In genomic region chr1:36988741-36989193, GRCh38 we compare ENCODE assay signal across 21 cellular contexts. TPM values are rescaled to one million over a fixed set of nuclear protein-coding genes. Genes with fewer than 3 reads are reported as not detected.
DNase-seq lines count a peak whose midpoint lies in the region; TF ChIP-seq lines count a peak whose summit lies in the region.
"Had no signal": no experiment of that assay in that cellular context is flagged by ENCODE, and none has a peak within 500 bp of the region (broad histone marks: within the 10 kb centered on the region; RNA-seq: fewer than 3 reads in every experiment).

No MANE protein-coding gene starts in this region.

- H3K4me1 Mint-ChIP-seq in type B pancreatic cell (ENCODE audit: unreplicated experiment): peaks cover 9% of the 10 kb centered on the region
- H3K4me1 Mint-ChIP-seq in T-helper 2 cell treated with Interferon-gamma antibody and Interleukin-4, amounts not matched to agents 5 μg/mL and 100 μg/mL, for 36 hours (ENCODE audit: low read depth): no peaks in the 10 kb centered on the region
- H3K4me1 Mint-ChIP-seq: nephron, T-cell had no signal

- H3K36me3 Mint-ChIP-seq in type B pancreatic cell: no peaks in the 10 kb centered on the region
- no peaks in the 10 kb centered on the region for H3K36me3 Mint-ChIP-seq in T-helper 2 cell treated with Interferon-gamma antibody and Interleukin-4, amounts not matched to agents 5 μg/mL and 100 μg/mL, for 36 hours (ENCODE audit: low read depth)
- H3K36me3 Mint-ChIP-seq: T-cell had no signal

- peak overlapping the region; percentile 32 for H3K27ac Mint-ChIP-seq in type B pancreatic cell
- no peak overlapping the region for H3K27ac Mint-ChIP-seq in T-helper 2 cell treated with Interferon-gamma antibody and Interleukin-4, amounts not matched to agents 5 μg/mL and 100 μg/mL, for 36 hours
- H3K27ac Mint-ChIP-seq: activated T-helper 2 cell treated with anti-CD3 and anti-CD28 coated beads, Interferon-gamma antibody, Interleukin-2, Interleukin-4, amounts not matched to agents 10 μg/mL and 5 μg/mL and 100 μg/mL, durations not matched to agents 14 hours and 24 hours and 36 hours; CD4-positive, alpha-beta T cell; T-cell had no signal

- H3K9me3 Mint-ChIP-seq in type B pancreatic cell: no peaks in the 10 kb centered on the region
- no peaks in the 10 kb centered on the region for H3K9me3 Mint-ChIP-seq in T-helper 2 cell treated with Interferon-gamma antibody and Interleukin-4, amounts not matched to agents 5 μg/mL and 100 μg/mL, for 36 hours
- H3K9me3 Mint-ChIP-seq: activated T-helper 2 cell treated with anti-CD3 and anti-CD28 coated beads, Interferon-gamma antibody, Interleukin-2, Interleukin-4, amounts not matched to agents 10 μg/mL and 5 μg/mL and 100 μg/mL, durations not matched to agents 14 hours and 24 hours and 36 hours; CD4-positive, alpha-beta T cell; nephron; T-cell had no signal

- DNase-seq in NCI-H748 (lab: John Stamatoyannopoulos, UW; ENCODE audit: unreplicated experiment): peak; percentile 60
- no peak for DNase-seq in NCI-H748 treated with DMSO at 0.1 percent for 48 hours (lab: John Stamatoyannopoulos, UW)
- peak; percentile 97 for DNase-seq in NCI-H510A (lab: John Stamatoyannopoulos, UW)
- DNase-seq in left kidney (ENCODE audit: low read depth, low spot score): peak; percentile 53
- no peak for DNase-seq in type B pancreatic cell (ENCODE audit: extremely low spot score, unreplicated experiment)
- DNase-seq in T-helper 2 cell treated with Interferon-gamma antibody and Interleukin-4, amounts not matched to agents 5 μg/mL and 100 μg/mL, for 36 hours (ENCODE audit: low spot score): no peak
- no peak for DNase-seq in ureter (ENCODE audit: low spot score)
- no peak for DNase-seq in GOT3 (lab: John Stamatoyannopoulos, UW)
- DNase-seq: activated CD4-positive, CD25-positive, alpha-beta regulatory T cell; CD4-positive, alpha-beta T cell; central memory CD4-positive, alpha-beta T cell; EL; foreskin keratinocyte; stimulated activated CD4-positive, alpha-beta T cell treated with anti-CD3 and anti-CD28 coated beads, Interleukin-1b, Interleukin-23, amount 100 ng/mL, for 48 hours; T-cell had no signal

- no peak overlapping the region for H3K4me3 Mint-ChIP-seq in type B pancreatic cell
- no peak overlapping the region for H3K4me3 Mint-ChIP-seq in T-helper 2 cell treated with Interferon-gamma antibody and Interleukin-4, amounts not matched to agents 5 μg/mL and 100 μg/mL, for 36 hours
- H3K4me3 Mint-ChIP-seq: CD4-positive, alpha-beta T cell; nephron; T-cell had no signal

- TF ChIP-seq CTCF in type B pancreatic cell (conservative IDR thresholded peaks at IDR 0.05): no peak

- peaks cover 36% of the 10 kb centered on the region for H3K27me3 Mint-ChIP-seq in type B pancreatic cell
- H3K27me3 Mint-ChIP-seq in T-helper 2 cell treated with Interferon-gamma antibody and Interleukin-4, amounts not matched to agents 5 μg/mL and 100 μg/mL, for 36 hours (ENCODE audit: low read depth): no peaks in the 10 kb centered on the region

RNA-seq across cellular contexts. Expression of gene GRIK3, which starts 45.5 kb away (rescaled TPM):
- total RNA-seq in type B pancreatic cell (ENCODE audit: low replicate concordance) (1.4 and 2.3 TPM in 2 replicates), ureter (0.55 TPM)
- total RNA-seq: activated CD8-positive, alpha-beta memory T cell treated with anti-CD3 and anti-CD28 coated beads for 36 hours; activated T-helper 2 cell treated with anti-CD3 and anti-CD28 coated beads, Interferon-gamma antibody, Interleukin-2, Interleukin-4, amounts not matched to agents 10 μg/mL and 5 μg/mL and 100 μg/mL, durations not matched to agents 14 hours and 24 hours and 36 hours; CD4-positive, alpha-beta T cell; foreskin keratinocyte; H4; lung microvascular endothelial cell; NCI-H460 had no signal

Comparison
In these comparisons a context has a peak if more than half of its experiments do, and no peak if none do; other contexts are left out.
1. DNase-seq: peak in NCI-H748 (single experiment), NCI-H510A (single experiment) and left kidney (single experiment); none in NCI-H748 treated with DMSO at 0.1 percent for 48 hours (single experiment), type B pancreatic cell (single experiment), T-helper 2 cell treated with Interferon-gamma antibody and Interleukin-4, amounts not matched to agents 5 μg/mL and 100 μg/mL, for 36 hours (single experiment), ureter (single experiment) and GOT3 (single experiment).